In the genomic region with DNA sequence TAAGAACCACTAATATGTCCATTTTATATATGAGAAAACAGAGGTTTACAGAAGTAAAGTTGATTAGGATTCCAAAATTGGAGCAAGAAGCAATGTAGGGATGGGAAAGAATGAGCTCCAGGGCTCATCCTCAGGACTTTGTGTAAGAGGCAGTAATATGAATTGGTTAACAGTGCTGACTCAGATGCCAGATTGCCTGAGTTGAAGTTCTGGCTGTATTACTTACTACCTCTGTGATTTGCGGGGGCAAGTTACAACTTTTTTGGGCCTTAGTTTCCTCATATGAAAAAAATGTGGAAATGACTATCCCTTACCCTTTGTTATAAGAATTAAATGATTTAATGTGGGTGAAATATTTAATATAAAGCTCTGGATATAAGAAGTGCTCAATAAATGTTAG, we compare ENCODE assay signal across 24 cellular contexts.
"Had no signal": no experiment of that assay in that cellular context is flagged by ENCODE, and none has a peak within 500 bp of the region (broad histone marks: within the 10 kb centered on the region; RNA-seq: fewer than 3 reads in every experiment).

No MANE protein-coding gene starts in this region.

- H3K9me3 ChIP-seq: body of pancreas, heart left ventricle, lower lobe of right lung, sigmoid colon, testis, vagina had no signal

- H3K27me3 ChIP-seq: body of pancreas, heart left ventricle, neural progenitor cell, sigmoid colon, testis, vagina had no signal

- DNase-seq: activated CD4-positive, alpha-beta memory T cell treated with anti-CD3 and anti-CD28 coated beads, Interleukin-2, amount 10 ng/mL, durations not matched to agents 7 days and 5 days; activated CD4-positive, alpha-beta T cell treated with anti-CD3 and anti-CD28 coated beads, Interleukin-2, amount 10 ng/mL, durations not matched to agents 24 days and 14 days; activated effector memory CD4-positive, alpha-beta T cell treated with Interleukin-2 at 50 U/mL for 16 hours; activated naive CD4-positive, alpha-beta T cell treated with anti-CD3 and anti-CD28 coated beads, Interleukin-2, amount 10 ng/mL, durations not matched to agents 7 days and 5 days; activated T-cell treated with anti-CD3 and anti-CD28 coated beads, Interleukin-2, amount 50 U/mL, for 72 hours; anterior cingulate cortex; body of pancreas; caudate nucleus; dermis blood vessel endothelial cell; effector CD8-positive, alpha-beta T cell; heart left ventricle; kidney; lower lobe of right lung; naive thymus-derived CD4-positive, alpha-beta T cell; sigmoid colon; stimulated activated CD4-positive, alpha-beta T cell treated with anti-CD3 and anti-CD28 coated beads, Interleukin-4, amount 100 ng/mL, for 1 hour; stimulated activated naive CD4-positive, alpha-beta T cell; T-helper 2 cell; testis had no signal

- H3K36me3 ChIP-seq: heart left ventricle, lower lobe of right lung, neural progenitor cell, sigmoid colon, vagina had no signal

- H3K4me3 ChIP-seq: body of pancreas, heart left ventricle, lower lobe of right lung, neural progenitor cell, sigmoid colon, testis, vagina had no signal

- H3K9ac ChIP-seq: neural progenitor cell had no signal

- H2AFZ ChIP-seq: neural progenitor cell had no signal

- FAIRE-seq: kidney had no signal

- ATAC-seq: activated CD4-positive, CD25-positive, alpha-beta regulatory T cell treated with anti-CD3 and anti-CD28 coated beads, Interleukin-2, amount 50 U/mL, for 24 hours; activated T-cell treated with anti-CD3 and anti-CD28 coated beads, Interleukin-2, amount 50 U/mL, for 72 hours; body of pancreas; esophagus mucosa; heart left ventricle; lower lobe of right lung; naive thymus-derived CD4-positive, alpha-beta T cell had no signal

- H3K4me2 ChIP-seq: neural progenitor cell had no signal

- H3K27ac ChIP-seq: body of pancreas, heart left ventricle, lower lobe of right lung, neural progenitor cell, sigmoid colon, testis, vagina, VCaP had no signal

- H3K4me1 ChIP-seq: body of pancreas, heart left ventricle, lower lobe of right lung, neural progenitor cell, sigmoid colon, testis, vagina had no signal
